ENCODE assay signal across 8 cellular contexts in the genomic region with DNA sequence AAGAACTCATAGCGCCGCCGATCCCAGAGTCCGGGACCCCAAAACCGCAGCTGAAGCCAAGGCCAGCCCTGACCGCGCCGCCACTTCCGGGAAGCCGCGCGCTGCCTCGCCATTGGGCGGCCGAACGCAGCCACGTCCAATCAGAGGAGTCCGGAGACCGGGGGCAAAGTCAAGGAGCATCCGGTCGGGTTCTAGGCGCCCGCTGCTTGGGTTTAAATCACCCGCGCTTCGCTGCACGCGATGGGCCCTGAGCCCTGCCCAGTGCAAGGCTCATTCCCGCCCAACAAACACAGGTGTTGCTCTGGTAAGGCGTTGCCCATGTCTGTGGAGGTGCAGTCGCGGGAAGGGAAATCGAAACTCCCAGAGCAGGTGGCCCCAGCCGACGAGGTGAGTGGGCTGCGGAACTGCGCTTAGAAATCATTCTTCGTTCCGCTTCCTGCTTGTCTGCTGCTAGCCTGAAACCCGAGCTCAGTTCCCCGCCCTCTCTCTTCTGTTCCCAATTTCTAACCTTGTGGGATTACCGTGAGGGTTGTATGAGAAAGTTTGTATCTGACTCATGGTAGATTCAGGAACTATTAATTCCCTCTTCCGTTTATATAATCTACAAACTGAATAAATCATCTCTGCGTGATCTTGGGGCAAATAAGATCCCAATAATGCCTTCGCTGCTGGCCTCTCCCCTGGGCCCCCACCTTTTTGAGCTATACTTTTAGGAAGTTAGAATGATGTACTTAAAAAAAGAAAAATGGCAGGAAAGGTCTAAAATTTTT. TPM values are rescaled to one million over a fixed set of nuclear protein-coding genes. Genes with fewer than 3 reads are reported as not detected.
DNase-seq lines count a peak whose midpoint lies in the region; ATAC-seq and TF ChIP-seq lines count a peak whose summit lies in the region.

A gene (minus strand): TSS at position 96 of the 770 bp plus-strand sequence. CDS start 86 bp downstream, at position 10.

- DNase-seq in DMS 273 treated with DMSO at 0.1 percent for 48 hours (lab: John Stamatoyannopoulos, UW) (peak; percentile 57), HuH-7.5 (ENCODE audit: low spot score) (peak; percentile 81), endothelial cell (ENCODE audit: low spot score) (peak; percentile 85), midbrain (lab: John Stamatoyannopoulos, UW) (peak; percentile 90)
- DNase-seq in activated CD8-positive, alpha-beta memory T cell treated with anti-CD3 and anti-CD28 coated beads, Interleukin-2, amount 50 U/mL, for 48 hours = peak; percentile 94
- peak; percentile 84 to 85 for DNase-seq in stimulated activated CD8-positive, alpha-beta memory T cell treated with anti-CD3 and anti-CD28 coated beads, Interleukin-15, amount 100 ng/mL, for 48 hours (ENCODE audit: low read depth in 2 of 2)

- peaks cover 7% of the 10 kb centered on the region for H3K27me3 Mint-ChIP-seq in endothelial cell (ENCODE audit: unreplicated experiment)

- no peak for TF ChIP-seq CTCF in OCI-LY3 (IDR thresholded peaks at IDR 0.05; ENCODE audit: low read depth, low read length)
- no peak for TF ChIP-seq CTCF in endothelial cell (IDR thresholded peaks at IDR 0.05; ENCODE audit: unreplicated experiment)

- H3K4me1 ChIP-seq in OCI-LY3 (ENCODE audit: low read length) = peaks cover 32% of the 10 kb centered on the region

- peak within 1 kb of the TSS; percentile 87 for H3K4me2 ChIP-seq in OCI-LY3 (ENCODE audit: low read length)

- peak; percentile 74 for ATAC-seq in GM21528 (IDR thresholded peaks at IDR 0.05; ENCODE audit: low FRiP score, unreplicated experiment)

- H3K27me3 ChIP-seq in OCI-LY3 (ENCODE audit: low read depth, low read length) = no peaks in the 10 kb centered on the region

- H3K27ac ChIP-seq in OCI-LY3 (ENCODE audit: low read length) = peak within 1 kb of the TSS; percentile 78

- H3K79me2 ChIP-seq in OCI-LY3 (ENCODE audit: low read length) = peaks cover 32% of the 10 kb centered on the region

- H3K4me3 ChIP-seq in OCI-LY3 (ENCODE audit: low read length) = peak within 1 kb of the TSS; percentile 96

- peak within 1 kb of the TSS; percentile 78; the same call in 1 of the 2 replicates for H2AFZ ChIP-seq in OCI-LY3 (ENCODE audit: low read depth, low read length)

- H4K20me1 ChIP-seq in OCI-LY3 (ENCODE audit: insufficient read depth, low read length) = peaks cover 8% of the 10 kb centered on the region; the same call in 1 of the 2 replicates

- H3K9me3 ChIP-seq in OCI-LY3 (ENCODE audit: insufficient read depth, low read length) = no peaks in the 10 kb centered on the region

- H3K9ac ChIP-seq in OCI-LY3 (ENCODE audit: low read length) = peak within 1 kb of the TSS; percentile 89

- H3K36me3 ChIP-seq in OCI-LY3 (replicated peaks; ENCODE audit: low read depth, low read length) = peaks cover 5% of the 10 kb centered on the region

- H3K4me3 Mint-ChIP-seq in endothelial cell (ENCODE audit: unreplicated experiment) = peak within 1 kb of the TSS; percentile 84

- peak within 1 kb of the TSS; percentile 76 for H3K27ac Mint-ChIP-seq in endothelial cell (ENCODE audit: unreplicated experiment)

- peaks cover 23% of the 10 kb centered on the region for H3K4me1 Mint-ChIP-seq in endothelial cell (ENCODE audit: unreplicated experiment)

- H3K36me3 Mint-ChIP-seq in endothelial cell (ENCODE audit: low read depth, unreplicated experiment) = no peaks in the 10 kb centered on the region

- H3K9me3 Mint-ChIP-seq in endothelial cell (ENCODE audit: unreplicated experiment) = no peaks in the 10 kb centered on the region

RNA-seq across cellular contexts. Expression of the gene that starts here (rescaled TPM):
- total RNA-seq in endothelial cell (ENCODE audit: unreplicated experiment) = 5.5 TPM

Comparison
In these comparisons a context has a peak if more than half of its experiments do, and no peak if none do; other contexts are left out.
1. Peak in every context shown above with its lines: DNase-seq, ATAC-seq, H3K4me3 ChIP-seq and H3K27ac ChIP-seq.